ENCODE assay signal across 8 cellular contexts in genomic region chr9:135887585-135888050, GRCh38. TPM values are rescaled to one million over a fixed set of nuclear protein-coding genes. Genes with fewer than 3 reads are reported as not detected.
A peak's percentile ranks its signal among the peaks of the same experiment; 100 is the strongest.
DNase-seq lines count a peak whose midpoint lies in the region; ATAC-seq and TF ChIP-seq lines count a peak whose summit lies in the region.

No MANE protein-coding gene starts in this region.

- intact Hi-C loops in heart left ventricle (cut with DNase I) = no loop called here

- no peak overlapping the region for H3K9ac ChIP-seq in HUES48 (ENCODE audit: low read depth, low read length)

- H3K9me3 ChIP-seq in HUES48 (ENCODE audit: control insufficient read depth, insufficient read depth, low read length) = no peaks in the 10 kb centered on the region
- no peaks in the 10 kb centered on the region for H3K9me3 ChIP-seq in heart left ventricle

- H3K4me3 ChIP-seq in HUES48 (ENCODE audit: low read depth, low read length) (no peak overlapping the region), heart left ventricle (peak overlapping the region in 5 of 12 donors; percentile 1 to 39 (median 15))

- peak; percentile 30 to 35 for DNase-seq in activated CD4-positive, alpha-beta T cell treated with anti-CD3 and anti-CD28 coated beads, Interleukin-2, amount 50 U/mL, for 4 hours
- peak in 3 of 5 donors; percentile 29 to 40 (median 36) for DNase-seq in heart left ventricle
- peak; percentile 41 to 52 for DNase-seq in stimulated activated CD8-positive, alpha-beta memory T cell treated with anti-CD3 and anti-CD28 coated beads, Interleukin-15, amount 100 ng/mL, for 48 hours (ENCODE audit: low read depth in 2 of 2)
- no peak for DNase-seq in DMS53 (lab: John Stamatoyannopoulos, UW)
- no peak for DNase-seq in inferior parietal cortex (ENCODE audit: extremely low spot score)

- ATAC-seq in GM18909 (IDR thresholded peaks at IDR 0.05; ENCODE audit: poor library complexity, unreplicated experiment) = peak; percentile 45
- ATAC-seq in heart left ventricle = peak; percentile 7 to 62 (median 38)
- ATAC-seq in HG03469 (IDR thresholded peaks at IDR 0.05; ENCODE audit: unreplicated experiment) = no peak

- no peaks in the 10 kb centered on the region for H3K36me3 ChIP-seq in HUES48 (ENCODE audit: control insufficient read depth, insufficient read depth, low read length)
- H3K36me3 ChIP-seq in heart left ventricle = peaks cover 0 to 1% (median 0%) of the 10 kb centered on the region in 9 donors

- H3K27me3 ChIP-seq in HUES48 (ENCODE audit: control insufficient read depth, insufficient read depth, low read length) (no peaks in the 10 kb centered on the region), heart left ventricle (no peaks in the 10 kb centered on the region)

- TF ChIP-seq POLR2A in heart left ventricle (IDR thresholded peaks at IDR 0.05) = no peak

- H3K27ac ChIP-seq in HUES48 (ENCODE audit: low read depth, low read length) (peak overlapping the region; percentile 52), heart left ventricle (peak overlapping the region in 9 of 12 donors; percentile 11 to 82 (median 37))

- WGBS in heart left ventricle, 4 donors = 31 to 42% (median 37%) methylated on average over 6 to 12 of the region's 12 CpGs

- H3K4me1 ChIP-seq in HUES48 (ENCODE audit: control insufficient read depth, insufficient read depth, low read length) (peaks cover 48% of the 10 kb centered on the region), heart left ventricle (peaks cover 15 to 76% (median 65%) of the 10 kb centered on the region in 12 donors)

- TF ChIP-seq CTCF in heart left ventricle (IDR thresholded peaks at IDR 0.05) = no peak

RNA-seq across cellular contexts. Expression of gene CAMSAP1, which starts 19.7 kb away (rescaled TPM):
- 10 to 100 TPM; 15.6 to 38.3 (median 22.5) TPM for total RNA-seq in heart left ventricle
- 10 to 100 TPM; 10.9 to 19.0 TPM for polyA plus RNA-seq in heart left ventricle

Comparison
In these comparisons a context has a peak if more than half of its experiments do, and no peak if none do; other contexts are left out.
1. DNase-seq: peak in activated CD4-positive, alpha-beta T cell treated with anti-CD3 and anti-CD28 coated beads, Interleukin-2, amount 50 U/mL, for 4 hours (2 of 2), heart left ventricle (3 of 5) and stimulated activated CD8-positive, alpha-beta memory T cell treated with anti-CD3 and anti-CD28 coated beads, Interleukin-15, amount 100 ng/mL, for 48 hours (2 of 2); none in DMS53 (single experiment) and inferior parietal cortex (single experiment).